Comparison of ENCODE assay signal across 16 cellular contexts in genomic region chr7:88395720-88396119, GRCh38.
DNase-seq lines count a peak whose midpoint lies in the region; ATAC-seq, FAIRE-seq and TF ChIP-seq lines count a peak whose summit lies in the region.
"Had no signal": no experiment of that assay in that cellular context is flagged by ENCODE, and none has a peak within 500 bp of the region (broad histone marks: within the 10 kb centered on the region; RNA-seq: fewer than 3 reads in every experiment).

No MANE protein-coding gene starts in this region.

- H2AFZ ChIP-seq in PC-9, result no peak overlapping the region

- H3K27ac ChIP-seq in PC-9, result no peak overlapping the region
- H3K27ac ChIP-seq: BLaER1 had no signal

- ATAC-seq in natural killer cell treated with Interleukin-12 subunit alpha and Interleukin-12 subunit beta and Interleukin-15 and Interleukin-18, amount 100 ng/mL, for 72 hours, result peak in 1 of 2 donors; percentile 71
- ATAC-seq in GM21515 (IDR thresholded peaks at IDR 0.05; ENCODE audit: unreplicated experiment), result no peak
- ATAC-seq: K562 had no signal

- intact Hi-C loops in PC-9 (cut with micrococcal nuclease; ENCODE audit: unreplicated experiment), result no loop called here

- no peaks in the 10 kb centered on the region for H3K9me3 Mint-ChIP-seq in natural killer cell treated with Interleukin-12 subunit alpha and Interleukin-12 subunit beta and Interleukin-15 and Interleukin-18, amount 100 ng/mL, for 72 hours

- POLR2A ChIA-PET in PC-9 (lab: Charles Lee; ENCODE audit: unreplicated experiment), result no interaction called here

- FAIRE-seq in GM12892 (lab: Jason Lieb, UNC), result peak; percentile 14
- FAIRE-seq: K562 had no signal

- H3K27me3 Mint-ChIP-seq in natural killer cell treated with Interleukin-12 subunit alpha and Interleukin-12 subunit beta and Interleukin-15 and Interleukin-18, amount 100 ng/mL, for 72 hours, result peaks cover 0 to 3% of the 10 kb centered on the region in 2 donors

- H3K4me1 Mint-ChIP-seq in natural killer cell treated with Interleukin-12 subunit alpha and Interleukin-12 subunit beta and Interleukin-15 and Interleukin-18, amount 100 ng/mL, for 72 hours (ENCODE audit: low read depth in 2 of 2), result peaks cover 3 to 10% of the 10 kb centered on the region in 2 donors

- CTCF ChIA-PET in PC-9 (lab: Charles Lee), result no interaction called here

- H3K36me3 Mint-ChIP-seq in natural killer cell treated with Interleukin-12 subunit alpha and Interleukin-12 subunit beta and Interleukin-15 and Interleukin-18, amount 100 ng/mL, for 72 hours, result no peaks in the 10 kb centered on the region

- no peaks in the 10 kb centered on the region; the same call in 1 of the 2 replicates for H3K9me3 ChIP-seq in PC-9 (ENCODE audit: insufficient read depth, low read depth)
- H3K9me3 ChIP-seq: BLaER1 had no signal

- peak overlapping the region; percentile 30 for H3K4me3 Mint-ChIP-seq in natural killer cell treated with Interleukin-12 subunit alpha and Interleukin-12 subunit beta and Interleukin-15 and Interleukin-18, amount 100 ng/mL, for 72 hours

- no peak for TF ChIP-seq POLR2A in GM12892 (IDR thresholded peaks at IDR 0.05; ENCODE audit: low read depth, low read length)

- no peaks in the 10 kb centered on the region for H3K4me1 ChIP-seq in PC-9 (replicated peaks; ENCODE audit: insufficient read depth)
- H3K4me1 ChIP-seq: BLaER1 had no signal

- TF ChIP-seq CTCF in PC-9 (conservative IDR thresholded peaks at IDR 0.05), result no peak

- H3K79me2 ChIP-seq in PC-9 (ENCODE audit: low read depth), result no peaks in the 10 kb centered on the region

- BruUV-seq in PC-9 (replicated peaks; lab: Mats Ljungman, UMichigan), result no TSS peak

- H3K4me3 ChIP-seq in PC-9, result no peak overlapping the region
- H3K4me3 ChIP-seq: BLaER1, K562 had no signal

- no peaks in the 10 kb centered on the region for H4K20me1 ChIP-seq in PC-9 (ENCODE audit: insufficient read depth)
- H4K20me1 ChIP-seq: BLaER1 had no signal

- H3K27ac Mint-ChIP-seq in natural killer cell treated with Interleukin-12 subunit alpha and Interleukin-12 subunit beta and Interleukin-15 and Interleukin-18, amount 100 ng/mL, for 72 hours, result peak overlapping the region; percentile 2 to 6

- H3F3A ChIP-seq in PC-9 (ENCODE audit: insufficient read depth, low read depth), result no peaks in the 10 kb centered on the region

- H3K9me2 ChIP-seq in PC-9 (ENCODE audit: insufficient read depth), result no peaks in the 10 kb centered on the region

- H3K36me3 ChIP-seq in PC-9 (ENCODE audit: low read depth), result no peaks in the 10 kb centered on the region
- H3K36me3 ChIP-seq: BLaER1 had no signal

- H3K27me3 ChIP-seq in PC-9 (ENCODE audit: insufficient read depth, low read depth), result no peaks in the 10 kb centered on the region
- H3K27me3 ChIP-seq: BLaER1 had no signal

- no peak overlapping the region for H3K4me2 ChIP-seq in PC-9
- H3K4me2 ChIP-seq: BLaER1 had no signal

- DNase-seq in GM12892 (ENCODE audit: insufficient read length) (no peak), MV-4-11 (lab: John Stamatoyannopoulos, UW) (peak; percentile 82), SIG-M5 treated with dmso at 0.1 percent for 504 hours (lab: John Stamatoyannopoulos, UW; ENCODE audit: unreplicated experiment) (peak; percentile 76), anterior cingulate cortex (lab: John Stamatoyannopoulos, UW) (no peak), PC-9 (no peak), activated gamma-delta T cell (lab: John Stamatoyannopoulos, UW) (no peak)
- DNase-seq in natural killer cell treated with Interleukin-12 subunit alpha and Interleukin-12 subunit beta and Interleukin-15 and Interleukin-18, amount 100 ng/mL, for 72 hours (ENCODE audit: low spot score), result no peak
- DNase-seq: DMS153, GOT3, NCI-H1105, NCI-H1694 treated with DMSO at 0.1 percent for 48 hours, NCI-H69, RPMI8226 had no signal

Comparison
In these comparisons a context has a peak if more than half of its experiments do, and no peak if none do; other contexts are left out.
1. DNase-seq: peak in MV-4-11 (single experiment) and SIG-M5 treated with dmso at 0.1 percent for 504 hours (single experiment); none in GM12892 (single experiment), natural killer cell treated with Interleukin-12 subunit alpha and Interleukin-12 subunit beta and Interleukin-15 and Interleukin-18, amount 100 ng/mL, for 72 hours (single experiment), anterior cingulate cortex (0 of 58), PC-9 (0 of 2) and activated gamma-delta T cell (single experiment).